1 cellular context compared by ENCODE assay signal in genomic region chr2:160156084-160156483, GRCh38.
TF ChIP-seq lines count a peak whose summit lies in the region.

No MANE protein-coding gene starts in this region.

TF ChIP-seq in endothelial cell of umbilical vein, 7 proteins besides CTCF, POLR2A, EP300 and RAD21:
- TF ChIP-seq MYC (IDR thresholded peaks at IDR 0.05; ENCODE audit: low read depth, low read length) = no peak
- TF ChIP-seq JUN (IDR thresholded peaks at IDR 0.05; ENCODE audit: borderline replicate concordance, insufficient read depth, insufficient read length, low read depth) = no peak
- TF ChIP-seq FOS (IDR thresholded peaks at IDR 0.05; ENCODE audit: borderline replicate concordance, insufficient read depth, low read length) = no peak
- TF ChIP-seq POLR2AphosphoS5 (IDR thresholded peaks at IDR 0.05; ENCODE audit: insufficient read depth, low read depth, low read length) = no peak
- TF ChIP-seq EZH2 (IDR thresholded peaks at IDR 0.05; ENCODE audit: borderline replicate concordance, low read depth, low read length, severe bottlenecking) = no peak
- TF ChIP-seq GATA2 (IDR thresholded peaks at IDR 0.05; ENCODE audit: insufficient read depth, insufficient read length, low read depth, low read length) = no peak
- TF ChIP-seq MAX (IDR thresholded peaks at IDR 0.05; ENCODE audit: insufficient read depth, insufficient read length) = no peak
